19 cellular contexts compared by ENCODE assay signal in the genomic region with DNA sequence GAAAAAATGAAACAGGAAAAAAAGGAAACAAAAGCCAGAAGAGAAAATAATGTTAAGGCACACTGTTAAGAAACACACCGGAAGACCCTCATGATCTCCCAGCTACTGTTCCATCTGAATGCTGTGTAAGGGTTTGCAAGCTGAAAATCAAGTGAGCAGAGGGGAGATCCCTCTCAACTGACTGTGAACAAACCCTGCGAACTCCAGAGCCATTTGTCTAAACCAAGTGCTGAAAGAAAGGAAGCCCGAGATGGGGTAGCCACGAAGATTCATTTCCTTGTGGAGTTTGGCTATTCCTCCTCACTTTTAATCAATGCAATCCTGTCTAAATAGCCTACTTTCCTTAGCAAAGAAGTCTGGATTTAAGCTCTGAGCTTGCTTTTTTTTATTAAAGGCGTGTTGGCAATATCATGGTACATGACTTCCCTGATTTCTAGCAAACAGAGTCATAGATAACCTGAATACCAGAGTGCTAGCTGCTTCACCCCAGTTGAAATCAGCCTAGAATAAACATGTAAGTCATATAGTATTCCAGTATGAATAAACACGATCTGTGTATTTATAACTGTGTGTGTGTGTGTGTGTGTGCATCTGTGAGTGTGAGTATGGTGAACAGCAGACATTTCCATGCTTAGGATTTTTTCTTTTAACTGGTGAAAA.
DNase-seq lines count a peak whose midpoint lies in the region; ATAC-seq, FAIRE-seq and TF ChIP-seq lines count a peak whose summit lies in the region.
"Had no signal": no experiment of that assay in that cellular context is flagged by ENCODE, and none has a peak within 500 bp of the region (broad histone marks: within the 10 kb centered on the region; RNA-seq: fewer than 3 reads in every experiment).

No MANE protein-coding gene starts in this region.

- TF ChIP-seq CTCF in GM23338 (conservative IDR thresholded peaks at IDR 0.05; ENCODE audit: low read depth in 2 of 2) (no peak), astrocyte of the spinal cord (IDR thresholded peaks at IDR 0.05; ENCODE audit: low read depth, low read length) (no peak), hepatocyte (IDR thresholded peaks at IDR 0.05; ENCODE audit: poor library complexity) (no peak), psoas muscle (IDR thresholded peaks at IDR 0.05) (no peak), sigmoid colon (IDR thresholded peaks at IDR 0.05) (no peak)

- H3K9me3 ChIP-seq in hepatocyte (ENCODE audit: low read depth) (no peaks in the 10 kb centered on the region), psoas muscle (no peaks in the 10 kb centered on the region), sigmoid colon (no peaks in the 10 kb centered on the region)
- H3K9me3 ChIP-seq: Peyer's patch, stomach had no signal

- H3K4me2 ChIP-seq in GM23338 (peak overlapping the region; percentile 18; the same call in 1 of the 2 replicates), hepatocyte (peak overlapping the region; percentile 34)

- no peaks in the 10 kb centered on the region for H4K20me1 ChIP-seq in GM23338 (replicated peaks; ENCODE audit: insufficient read depth)
- H4K20me1 ChIP-seq in hepatocyte (ENCODE audit: insufficient read depth, poor library complexity, severe bottlenecking), result no peaks in the 10 kb centered on the region

- H3K9me3 Mint-ChIP-seq in GM23338, result no peaks in the 10 kb centered on the region
- H3K9me3 Mint-ChIP-seq: activated naive CD8-positive, alpha-beta T cell treated with anti-CD3 and anti-CD28 coated beads for 36 hours; activated T-cell treated with anti-CD3 and anti-CD28 coated beads, Interleukin-2, amount 50 U/mL, for 24 hours; central memory CD8-positive, alpha-beta T cell; memory B cell had no signal

- peaks cover 64% of the 10 kb centered on the region for H3K4me1 Mint-ChIP-seq in GM23338
- H3K4me1 Mint-ChIP-seq: activated naive CD8-positive, alpha-beta T cell treated with anti-CD3 and anti-CD28 coated beads for 36 hours; CD8-positive, alpha-beta memory T cell; central memory CD8-positive, alpha-beta T cell had no signal

- peaks cover 9% of the 10 kb centered on the region for H3K27me3 Mint-ChIP-seq in GM23338 (ENCODE audit: insufficient read depth, low read depth, poor library complexity)

- no peak overlapping the region for H3K27ac Mint-ChIP-seq in GM23338
- H3K27ac Mint-ChIP-seq: activated naive CD8-positive, alpha-beta T cell treated with anti-CD3 and anti-CD28 coated beads for 36 hours; activated T-cell treated with anti-CD3 and anti-CD28 coated beads, Interleukin-2, amount 50 U/mL, for 24 hours; CD8-positive, alpha-beta memory T cell; memory B cell had no signal

- DNase-seq in GM23338 (ENCODE audit: low spot score), result peak; percentile 13
- peak; percentile 18 for DNase-seq in astrocyte of the spinal cord (ENCODE audit: low read depth, low spot score)
- no peak for DNase-seq in hepatocyte (ENCODE audit: low spot score)
- DNase-seq in psoas muscle, result no peak
- DNase-seq in sigmoid colon, result no peak
- no peak for DNase-seq in pons (ENCODE audit: low spot score)
- DNase-seq in GM12891 (ENCODE audit: insufficient read length, low spot score), result no peak
- DNase-seq: activated naive CD8-positive, alpha-beta T cell treated with anti-CD3 and anti-CD28 coated beads for 36 hours; activated T-cell treated with anti-CD3 and anti-CD28 coated beads, Interleukin-2, amount 50 U/mL, for 24 hours; CD8-positive, alpha-beta memory T cell; NCI-H1048; NCI-H2171; NCI-H774; Peyer's patch; stomach had no signal

- no peaks in the 10 kb centered on the region for H3K36me3 Mint-ChIP-seq in GM23338 (ENCODE audit: low read depth)
- H3K36me3 Mint-ChIP-seq: activated naive CD8-positive, alpha-beta T cell treated with anti-CD3 and anti-CD28 coated beads for 36 hours; CD8-positive, alpha-beta memory T cell; memory B cell had no signal

- ATAC-seq in GM23338 (no peak), psoas muscle (peak; percentile 47 to 79 (median 71))
- ATAC-seq in activated CD4-positive, CD25-positive, alpha-beta regulatory T cell treated with anti-CD3 and anti-CD28 coated beads, Interleukin-2, amount 50 U/mL, for 24 hours, result no peak
- ATAC-seq: K562 had no signal

- H3K4me1 ChIP-seq in GM23338 (ENCODE audit: insufficient read depth), result peaks cover 48% of the 10 kb centered on the region
- peaks cover 18% of the 10 kb centered on the region for H3K4me1 ChIP-seq in hepatocyte (ENCODE audit: insufficient read depth)
- H3K4me1 ChIP-seq in psoas muscle, result peaks cover 67% of the 10 kb centered on the region
- H3K4me1 ChIP-seq in sigmoid colon, result peaks cover 0 to 10% (median 4%) of the 10 kb centered on the region in 4 donors
- H3K4me1 ChIP-seq: Peyer's patch had no signal

- peak overlapping the region; percentile 18; the same call in 1 of the 3 replicates for H3K4me3 Mint-ChIP-seq in GM23338
- H3K4me3 Mint-ChIP-seq: activated naive CD8-positive, alpha-beta T cell treated with anti-CD3 and anti-CD28 coated beads for 36 hours; activated T-cell treated with anti-CD3 and anti-CD28 coated beads, Interleukin-2, amount 50 U/mL, for 24 hours; CD8-positive, alpha-beta memory T cell; central memory CD8-positive, alpha-beta T cell; memory B cell had no signal

- in situ Hi-C loops in astrocyte of the spinal cord (cut with HindIII; ENCODE audit: low sequenced_read_pairs), result no loop called here

- H3K27ac ChIP-seq in GM23338 (ENCODE audit: low read depth), result no peak overlapping the region
- peak overlapping the region; percentile 59 for H3K27ac ChIP-seq in hepatocyte
- peak overlapping the region; percentile 86 for H3K27ac ChIP-seq in psoas muscle
- peak overlapping the region in 2 of 4 donors; percentile 14 to 59 for H3K27ac ChIP-seq in sigmoid colon
- H3K27ac ChIP-seq: Peyer's patch had no signal

- TF ChIP-seq POLR2A in sigmoid colon (IDR thresholded peaks at IDR 0.05) (no peak), GM12891 (IDR thresholded peaks at IDR 0.05; ENCODE audit: low read depth, low read length) (no peak)

- H3K36me3 ChIP-seq in GM23338 (ENCODE audit: insufficient read depth), result no peaks in the 10 kb centered on the region
- H3K36me3 ChIP-seq in hepatocyte (replicated peaks; ENCODE audit: insufficient read depth, low read depth), result no peaks in the 10 kb centered on the region
- H3K36me3 ChIP-seq in psoas muscle (ENCODE audit: insufficient read depth in 1 of 2, low read depth in 1 of 2), result no peaks in the 10 kb centered on the region
- H3K36me3 ChIP-seq in sigmoid colon, result no peaks in the 10 kb centered on the region
- H3K36me3 ChIP-seq: Peyer's patch, stomach had no signal

- no peaks in the 10 kb centered on the region for H3F3A ChIP-seq in GM23338 (replicated peaks; ENCODE audit: low read depth)

- WGBS in hepatocyte (ENCODE audit: low lambda C conversion rate, missing lambda C conversion rate), result 50% methylated on average over 6 of the region's 6 CpGs
- WGBS in psoas muscle, 3 donors, result 14 to 17% (median 15%) methylated on average over 6 of the region's 6 CpGs
- WGBS in sigmoid colon, 2 donors, result 49 to 68% methylated on average over 6 of the region's 6 CpGs

- no peak for TF ChIP-seq EP300 in sigmoid colon (IDR thresholded peaks at IDR 0.05)

- H3K27me3 ChIP-seq in GM23338 (ENCODE audit: insufficient read depth) (no peaks in the 10 kb centered on the region), hepatocyte (no peaks in the 10 kb centered on the region), psoas muscle (ENCODE audit: insufficient read depth in 3 of 3, low read length in 2 of 3) (no peaks in the 10 kb centered on the region), sigmoid colon (no peaks in the 10 kb centered on the region)
- H3K27me3 ChIP-seq: Peyer's patch, stomach had no signal

- H3K4me3 ChIP-seq in GM23338, result no peak overlapping the region
- no peak overlapping the region for H3K4me3 ChIP-seq in astrocyte of the spinal cord (ENCODE audit: low read depth, low read length)
- H3K4me3 ChIP-seq in hepatocyte, result no peak overlapping the region
- peak overlapping the region; percentile 54 for H3K4me3 ChIP-seq in psoas muscle
- no peak overlapping the region for H3K4me3 ChIP-seq in sigmoid colon
- H3K4me3 ChIP-seq: K562, Peyer's patch, stomach had no signal

- H3K79me2 ChIP-seq in GM23338 (replicated peaks; ENCODE audit: insufficient read depth) (no peaks in the 10 kb centered on the region), hepatocyte (no peaks in the 10 kb centered on the region)

- no peaks in the 10 kb centered on the region for H3K9me2 ChIP-seq in GM23338 (ENCODE audit: insufficient read depth)
- no peaks in the 10 kb centered on the region for H3K9me2 ChIP-seq in hepatocyte (replicated peaks; ENCODE audit: insufficient read depth)

- H2AFZ ChIP-seq in GM23338, result peak overlapping the region; percentile 39; the same call in 1 of the 2 replicates
- no peak overlapping the region for H2AFZ ChIP-seq in hepatocyte

- no peak for FAIRE-seq in GM12891 (lab: Jason Lieb, UNC)
- FAIRE-seq: K562 had no signal

- intact Hi-C loops in psoas muscle (cut with DNase I), result loop anchor here (5.0 to 10.0 kb wide), 6 partner anchors 76 to 366 kb away; partner anchors contain the start of gene ZNF521 (in 1 of the 2)
- intact Hi-C loops in sigmoid colon (cut with DNase I), result no loop called here

TF ChIP-seq in GM23338, 12 proteins besides CTCF, POLR2A, EP300 and RAD21 (continues in another document):
- TF ChIP-seq ZNF114 (CRISPR knock-in tag; IDR thresholded peaks at IDR 0.05) (no peak), EZH2phosphoT487 (IDR thresholded peaks at IDR 0.05; ENCODE audit: unreplicated experiment) (no peak), JUNB (IDR thresholded peaks at IDR 0.05; ENCODE audit: unreplicated experiment) (no peak), ZNF331 (CRISPR knock-in tag; IDR thresholded peaks at IDR 0.05; ENCODE audit: low read depth) (no peak)

TF ChIP-seq in GM12891, 5 proteins besides CTCF, POLR2A, EP300 and RAD21:
- TF ChIP-seq PAX5 (IDR thresholded peaks at IDR 0.05; ENCODE audit: insufficient read depth, low read length, severe bottlenecking) (no peak), SPI1 (IDR thresholded peaks at IDR 0.05; ENCODE audit: low read depth, low read length) (no peak), POLR2AphosphoS5 (IDR thresholded peaks at IDR 0.05; ENCODE audit: low read depth, low read length) (no peak), TAF1 (IDR thresholded peaks at IDR 0.05; ENCODE audit: low read depth, low read length) (no peak), POU2F2 (IDR thresholded peaks at IDR 0.05; ENCODE audit: low read depth, low read length) (no peak)

Comparison
In these comparisons a context has a peak if more than half of its experiments do, and no peak if none do; other contexts are left out.
1. ATAC-seq: peak in psoas muscle (4 of 4); none in GM23338 (single experiment) and activated CD4-positive, CD25-positive, alpha-beta regulatory T cell treated with anti-CD3 and anti-CD28 coated beads, Interleukin-2, amount 50 U/mL, for 24 hours (0 of 2).
2. DNase-seq: peak in GM23338 (single experiment) and astrocyte of the spinal cord (single experiment); none in hepatocyte (single experiment), psoas muscle (0 of 2), sigmoid colon (single experiment), pons (single experiment) and GM12891 (single experiment).